Comparison of ENCODE assay signal across 9 cellular contexts in genomic region chr4:173257732-173258717, GRCh38.
DNase-seq lines count a peak whose midpoint lies in the region; ATAC-seq and TF ChIP-seq lines count a peak whose summit lies in the region.
"Had no signal": no experiment of that assay in that cellular context is flagged by ENCODE, and none has a peak within 500 bp of the region (broad histone marks: within the 10 kb centered on the region; RNA-seq: fewer than 3 reads in every experiment).

No MANE protein-coding gene starts in this region.

- H3K9ac ChIP-seq in Karpas-422 (ENCODE audit: low read length): no peak overlapping the region

- H3K4me1 ChIP-seq in Karpas-422 (ENCODE audit: low read length): peaks cover 49% of the 10 kb centered on the region
- H3K4me1 ChIP-seq in heart left ventricle: peaks cover 0 to 3% (median 0%) of the 10 kb centered on the region in 12 donors

- no peaks in the 10 kb centered on the region for H3K27me3 ChIP-seq in Karpas-422 (ENCODE audit: low read length)
- no peaks in the 10 kb centered on the region for H3K27me3 ChIP-seq in heart left ventricle

- H3K36me3 Mint-ChIP-seq in activated naive CD8-positive, alpha-beta T cell treated with anti-CD3 and anti-CD28 coated beads for 36 hours: peaks cover 6% of the 10 kb centered on the region
- H3K36me3 Mint-ChIP-seq: natural killer cell treated with Interleukin-12 subunit alpha and Interleukin-12 subunit beta and Interleukin-15 and Interleukin-18, amount 100 ng/mL, for 72 hours had no signal

- H3K9me3 Mint-ChIP-seq in activated naive CD8-positive, alpha-beta T cell treated with anti-CD3 and anti-CD28 coated beads for 36 hours: no peaks in the 10 kb centered on the region
- H3K9me3 Mint-ChIP-seq: natural killer cell treated with Interleukin-12 subunit alpha and Interleukin-12 subunit beta and Interleukin-15 and Interleukin-18, amount 100 ng/mL, for 72 hours had no signal

- peak; percentile 33 for DNase-seq in GM04504 (ENCODE audit: low read depth)
- DNase-seq in Karpas-422: peak; percentile 79
- DNase-seq in activated naive CD8-positive, alpha-beta T cell treated with anti-CD3 and anti-CD28 coated beads for 36 hours: peak; percentile 33
- peak; percentile 52 to 65 (median 57) for DNase-seq in heart left ventricle
- peak; percentile 17 for DNase-seq in retinal pigment epithelial cell (ENCODE audit: low read depth)
- no peak for DNase-seq in SHP77 treated with DMSO at 0.1 percent for 48 hours (lab: John Stamatoyannopoulos, UW)

- H4K20me1 ChIP-seq in Karpas-422 (ENCODE audit: insufficient read depth, low read depth, low read length): no peaks in the 10 kb centered on the region

- no peak overlapping the region for H3K4me3 ChIP-seq in Karpas-422 (ENCODE audit: low read length)
- H3K4me3 ChIP-seq in heart left ventricle: no peak overlapping the region
- H3K4me3 ChIP-seq in retinal pigment epithelial cell (ENCODE audit: low read length): no peak overlapping the region

- no peaks in the 10 kb centered on the region for H3K9me2 ChIP-seq in Karpas-422 (replicated peaks; ENCODE audit: insufficient read depth, low read length)

- H3K4me3 Mint-ChIP-seq in activated naive CD8-positive, alpha-beta T cell treated with anti-CD3 and anti-CD28 coated beads for 36 hours: no peak overlapping the region
- H3K4me3 Mint-ChIP-seq: natural killer cell treated with Interleukin-12 subunit alpha and Interleukin-12 subunit beta and Interleukin-15 and Interleukin-18, amount 100 ng/mL, for 72 hours had no signal

- 27 to 39% (median 36%) methylated on average over 4 of the region's 4 CpGs for WGBS in heart left ventricle, 4 donors

- no peak overlapping the region for H3K27ac Mint-ChIP-seq in activated naive CD8-positive, alpha-beta T cell treated with anti-CD3 and anti-CD28 coated beads for 36 hours
- H3K27ac Mint-ChIP-seq: natural killer cell treated with Interleukin-12 subunit alpha and Interleukin-12 subunit beta and Interleukin-15 and Interleukin-18, amount 100 ng/mL, for 72 hours had no signal

- ATAC-seq in GM21737 (IDR thresholded peaks at IDR 0.05; ENCODE audit: unreplicated experiment) (peak; percentile 85), SK-N-SH treated with all-trans-retinoic acid at 6 μM for 48 hours (peak; percentile 100), heart left ventricle (peak; percentile 86 to 98 (median 90))

- no peaks in the 10 kb centered on the region for H3K27me3 Mint-ChIP-seq in activated naive CD8-positive, alpha-beta T cell treated with anti-CD3 and anti-CD28 coated beads for 36 hours
- H3K27me3 Mint-ChIP-seq: natural killer cell treated with Interleukin-12 subunit alpha and Interleukin-12 subunit beta and Interleukin-15 and Interleukin-18, amount 100 ng/mL, for 72 hours had no signal

- H3K9me3 ChIP-seq in Karpas-422 (ENCODE audit: low read length): no peaks in the 10 kb centered on the region
- no peaks in the 10 kb centered on the region for H3K9me3 ChIP-seq in heart left ventricle

- peak; percentile 56 to 90 (median 82) for TF ChIP-seq CTCF in heart left ventricle (IDR thresholded peaks at IDR 0.05)
- peak; percentile 88 for TF ChIP-seq CTCF in retinal pigment epithelial cell (conservative IDR thresholded peaks at IDR 0.05; ENCODE audit: low read depth, low read length)

- H2AFZ ChIP-seq in Karpas-422 (ENCODE audit: low read length): no peak overlapping the region

- H3K36me3 ChIP-seq in Karpas-422 (ENCODE audit: insufficient read depth, low read length) (no peaks in the 10 kb centered on the region), heart left ventricle (no peaks in the 10 kb centered on the region)

- TF ChIP-seq POLR2A in heart left ventricle (IDR thresholded peaks at IDR 0.05): no peak

- H3K27ac ChIP-seq in Karpas-422 (ENCODE audit: low read length) (peak overlapping the region; percentile 47), heart left ventricle (no peak overlapping the region)

- peaks cover 16% of the 10 kb centered on the region for H3K4me1 Mint-ChIP-seq in activated naive CD8-positive, alpha-beta T cell treated with anti-CD3 and anti-CD28 coated beads for 36 hours

- peaks cover 88% of the 10 kb centered on the region for H3K79me2 ChIP-seq in Karpas-422 (ENCODE audit: low read length)

- H3K4me2 ChIP-seq in Karpas-422 (ENCODE audit: low read depth, low read length, poor library complexity, severe bottlenecking): no peak overlapping the region

- intact Hi-C loops in heart left ventricle (cut with DNase I): loop anchor here (1.0 to 10.0 kb wide), 9 partner anchors 83 to 246 kb away; no protein-coding TSS in a partner anchor

TF ChIP-seq in SK-N-SH treated with all-trans-retinoic acid at 6 μM for 48 hours, 23 proteins besides CTCF, POLR2A, EP300 and RAD21:
- TF ChIP-seq TOX (CRISPR knock-in tag; IDR thresholded peaks at IDR 0.05; ENCODE audit: borderline replicate concordance): no peak
- no peak for TF ChIP-seq ARNTL (CRISPR knock-in tag; IDR thresholded peaks at IDR 0.05; ENCODE audit: borderline replicate concordance, low read depth)
- no peak for TF ChIP-seq BACH2 (CRISPR knock-in tag; IDR thresholded peaks at IDR 0.05; ENCODE audit: borderline replicate concordance)
- TF ChIP-seq RARB (CRISPR knock-in tag; IDR thresholded peaks at IDR 0.05): no peak
- TF ChIP-seq CSDC2 (CRISPR knock-in tag; IDR thresholded peaks at IDR 0.05): no peak
TF ChIP-seq in SK-N-SH treated with all-trans-retinoic acid at 6 μM for 48 hours: peak in this region for 0.
